Comparison of ENCODE assay signal across 9 cellular contexts in genomic region chr2:47569658-47570398, GRCh38. TPM values are rescaled to one million over a fixed set of nuclear protein-coding genes. Genes with fewer than 3 reads are reported as not detected.
DNase-seq lines count a peak whose midpoint lies in the region; ATAC-seq, FAIRE-seq and TF ChIP-seq lines count a peak whose summit lies in the region.
"Had no signal": no experiment of that assay in that cellular context is flagged by ENCODE, and none has a peak within 500 bp of the region (broad histone marks: within the 10 kb centered on the region; RNA-seq: fewer than 3 reads in every experiment).

No MANE protein-coding gene starts in this region.

- peaks cover 3% of the 10 kb centered on the region; the same call in 1 of the 2 replicates for H3K9me3 ChIP-seq in AG04450 (ENCODE audit: control insufficient read depth, insufficient read depth, low read length)
- no peaks in the 10 kb centered on the region for H3K9me3 ChIP-seq in WERI-Rb-1 (ENCODE audit: severe bottlenecking)
- no peaks in the 10 kb centered on the region for H3K9me3 ChIP-seq in iPS DF 6.9 (ENCODE audit: control insufficient read depth, insufficient read depth, low read length)
- no peaks in the 10 kb centered on the region for H3K9me3 ChIP-seq in suprapubic skin

- H3K4me1 ChIP-seq in iPS DF 6.9 (ENCODE audit: control insufficient read depth, insufficient read depth, low read length) (peaks cover 3% of the 10 kb centered on the region; the same call in 1 of the 2 replicates), suprapubic skin (peaks cover 26% of the 10 kb centered on the region)

- DNase-seq in AG04450 (ENCODE audit: low read depth, low spot score) (no peak), GM12864 (ENCODE audit: low read depth) (no peak), WERI-Rb-1 (peak; percentile 53), iPS DF 6.9 (ENCODE audit: low read depth, low spot score) (no peak), suprapubic skin (ENCODE audit: low spot score in 2 of 2) (no peak), D721Med (ENCODE audit: insufficient read length, low spot score) (no peak)

- peaks cover 37% of the 10 kb centered on the region for H3K36me3 ChIP-seq in WERI-Rb-1
- H3K36me3 ChIP-seq in iPS DF 6.9 (ENCODE audit: control insufficient read depth, insufficient read depth, low read length) = no peaks in the 10 kb centered on the region
- H3K36me3 ChIP-seq in suprapubic skin = no peaks in the 10 kb centered on the region

- H3K27ac ChIP-seq in AG04450 (ENCODE audit: low read depth, low read length) (no peak overlapping the region), WERI-Rb-1 (peak overlapping the region; percentile 93), iPS DF 6.9 (ENCODE audit: low read length) (no peak overlapping the region), suprapubic skin (no peak overlapping the region)

- H3K27me3 ChIP-seq in AG04450 (ENCODE audit: control insufficient read depth, insufficient read depth, low read length) (peaks cover 60% of the 10 kb centered on the region), WERI-Rb-1 (ENCODE audit: insufficient read depth, low read depth, severe bottlenecking) (no peaks in the 10 kb centered on the region), iPS DF 6.9 (ENCODE audit: control insufficient read depth, insufficient read depth, low read length) (peaks cover 26% of the 10 kb centered on the region), suprapubic skin (peaks cover 78% of the 10 kb centered on the region)

- no peak for FAIRE-seq in D721Med (lab: Jason Lieb, UNC)

- TF ChIP-seq EP300 in suprapubic skin (IDR thresholded peaks at IDR 0.05) = no peak

- CTCF ChIA-PET in AG04450 (lab: Charles Lee) = no interaction called here

- WGBS in iPS DF 6.9 (ENCODE audit: insufficient coverage, insufficient read length) = no CpG with 5 or more reads among the region's 93 CpGs
- WGBS in suprapubic skin = 2% methylated on average over 27 of the region's 93 CpGs

- TF ChIP-seq POLR2A in suprapubic skin (IDR thresholded peaks at IDR 0.05) = no peak

- no peak for ATAC-seq in HG03442 (IDR thresholded peaks at IDR 0.05; ENCODE audit: unreplicated experiment)
- no peak for ATAC-seq in HG03432 (IDR thresholded peaks at IDR 0.05; ENCODE audit: unreplicated experiment)
- ATAC-seq: HCT116 had no signal

- H3K4me3 ChIP-seq in AG04450 (ENCODE audit: low read depth, low read length) (peak overlapping the region; percentile 7; the same call in 1 of the 2 replicates), GM12864 (ENCODE audit: low read depth, low read length) (peak overlapping the region; percentile 20; the same call in 1 of the 2 replicates), WERI-Rb-1 (ENCODE audit: low read depth, low read length) (peak overlapping the region; percentile 59), iPS DF 6.9 (ENCODE audit: low read length) (peak overlapping the region; percentile 35; the same call in 1 of the 2 replicates), suprapubic skin (peak overlapping the region; percentile 38)

- POLR2A ChIA-PET in AG04450 (lab: Yijun Ruan, JAX) = interaction anchor here (0.5 kb wide), 1 partner anchor 61 kb away, joined by 3 read pairs; no protein-coding TSS in a partner anchor

- TF ChIP-seq CTCF in AG04450 (IDR thresholded peaks at IDR 0.05; ENCODE audit: low read depth, low read length) (no peak), GM12864 (IDR thresholded peaks at IDR 0.05; ENCODE audit: low read depth, low read length, missing control alignments) (no peak), WERI-Rb-1 (IDR thresholded peaks at IDR 0.05; ENCODE audit: low read depth, low read length) (no peak), suprapubic skin (IDR thresholded peaks at IDR 0.05) (no peak), D721Med (IDR thresholded peaks at IDR 0.05; ENCODE audit: insufficient read depth, missing control alignments) (no peak)

RNA-seq across cellular contexts. Expression of gene KCNK12, which starts 1.0 kb away (rescaled TPM):
- polyA plus RNA-seq in AG04450 (2011; rRNA removed) = 0.01 TPM in 1 of 2 replicates, not detected in the other
- 0.05 TPM in 1 of 2 replicates, not detected in the other for polyA minus RNA-seq in AG04450 (2011; rRNA and poly(A)+ RNA removed)
- under 1 TPM in 1 of 4 donors, not detected in 3; 0.11 TPM for total RNA-seq in suprapubic skin

Comparison
In these comparisons a context has a peak if more than half of its experiments do, and no peak if none do; other contexts are left out.
1. H3K4me3 ChIP-seq: peak in every context shown above with its lines; median percentile 59 in WERI-Rb-1; 38 in suprapubic skin; 35 in iPS DF 6.9; 20 in GM12864; 7 in AG04450.